In genomic region chr3:130746296-130747039, GRCh38 we compare ENCODE assay signal across 8 cellular contexts. TPM values are rescaled to one million over a fixed set of nuclear protein-coding genes. Genes with fewer than 3 reads are reported as not detected.
A peak's percentile ranks its signal among the peaks of the same experiment; 100 is the strongest.
DNase-seq lines count a peak whose midpoint lies in the region; ATAC-seq, FAIRE-seq and TF ChIP-seq lines count a peak whose summit lies in the region.

Gene PIK3R4, minus strand, starts transcription at chr3:130746829. Its CDS starts 1,611 bp downstream, at chr3:130745218.

- POLR2A ChIA-PET in AG04449 (lab: Yijun Ruan, JAX): interaction anchor here (1.6 kb wide), 1 partner anchor 147 kb away, joined by 8 read pairs; the partner anchor contains the start of gene ATP2C1

- DNase-seq in AG04449 (ENCODE audit: low read depth, low spot score): peak; percentile 87
- peak; percentile 97 for DNase-seq in NCI-H2227 treated with DMSO at 0.1 percent for 48 hours (lab: John Stamatoyannopoulos, UW)
- DNase-seq in bronchial epithelial cell (ENCODE audit: low read depth): peak; percentile 99
- DNase-seq in iPS-NIHi11 (ENCODE audit: low spot score): peak; percentile 95
- peak; percentile 99 for DNase-seq in small intestine

- H3K27me3 ChIP-seq in bronchial epithelial cell (ENCODE audit: control insufficient read depth, insufficient read depth, low read length) (no peaks in the 10 kb centered on the region), small intestine (ENCODE audit: control insufficient read depth in 2 of 2, insufficient read depth in 2 of 2, low read length in 2 of 2) (no peaks in the 10 kb centered on the region)

- H3K36me3 ChIP-seq in bronchial epithelial cell (ENCODE audit: control insufficient read depth, insufficient read depth, low read length) (no peaks in the 10 kb centered on the region), small intestine (ENCODE audit: control insufficient read depth in 2 of 2, insufficient read depth in 2 of 2, low read length in 2 of 2) (peaks cover 0 to 2% of the 10 kb centered on the region in 2 donors)

- TF ChIP-seq CTCF in AG04449 (IDR thresholded peaks at IDR 0.05; ENCODE audit: insufficient read depth, low read length, missing control alignments): no peak
- no peak for TF ChIP-seq CTCF in WI38 (IDR thresholded peaks at IDR 0.05; ENCODE audit: low read depth, low read length)
- no peak for TF ChIP-seq CTCF in bronchial epithelial cell (IDR thresholded peaks at IDR 0.05; ENCODE audit: insufficient read depth, low read length, severe bottlenecking)

- H3K4me3 ChIP-seq in AG04449 (ENCODE audit: low read depth, low read length) (peak within 1 kb of the TSS; percentile 95), WI38 (ENCODE audit: low read depth, low read length) (peak within 1 kb of the TSS; percentile 99), bronchial epithelial cell (ENCODE audit: low read depth, low read length) (peak within 1 kb of the TSS; percentile 81), small intestine (ENCODE audit: low read depth in 1 of 2, low read length in 2 of 2) (peak within 1 kb of the TSS; percentile 89 to 99)

- 0 to 1% (median 0%) methylated on average over 42 of the region's 42 CpGs for WGBS in small intestine, 3 donors

- H3K4me1 ChIP-seq in small intestine (ENCODE audit: control insufficient read depth in 2 of 2, insufficient read depth in 1 of 2, low read depth in 1 of 2, low read length in 1 of 2): peaks cover 4 to 6% of the 10 kb centered on the region in 2 donors

- no peaks in the 10 kb centered on the region for H3K9me3 ChIP-seq in small intestine (ENCODE audit: control insufficient read depth, low read depth)

- FAIRE-seq in bronchial epithelial cell (lab: Jason Lieb, UNC) (peak; percentile 84), small intestine (lab: Jason Lieb, UNC) (peak; percentile 70)

- peak within 1 kb of the TSS; percentile 83 to 96 for H3K27ac ChIP-seq in small intestine (ENCODE audit: low read depth in 1 of 2, low read length in 1 of 2)

- peak; percentile 90 for ATAC-seq in GM18907 (IDR thresholded peaks at IDR 0.05; ENCODE audit: unreplicated experiment)
- peak; percentile 90 for ATAC-seq in HG03159 (IDR thresholded peaks at IDR 0.05; ENCODE audit: unreplicated experiment)

- CTCF ChIA-PET in AG04449 (lab: Yijun Ruan, JAX): interaction anchor here (3.2 to 3.3 kb wide), 2 partner anchors 11 to 13 kb away, joined by 10 to 18 read pairs; no protein-coding TSS in a partner anchor

RNA-seq across cellular contexts. Expression of gene PIK3R4, which starts in this region (rescaled TPM):
- total RNA-seq in bronchial epithelial cell: 23.7 and 27.4 TPM in 2 replicates
- polyA plus RNA-seq in small intestine: 10 to 100 TPM; 19.1 to 32.4 (median 26.7) TPM

Comparison
In these comparisons a context has a peak if more than half of its experiments do, and no peak if none do; other contexts are left out.
1. Peak in every context shown above with its lines: DNase-seq, ATAC-seq, H3K4me3 ChIP-seq and H3K27ac ChIP-seq.